In the genomic region with DNA sequence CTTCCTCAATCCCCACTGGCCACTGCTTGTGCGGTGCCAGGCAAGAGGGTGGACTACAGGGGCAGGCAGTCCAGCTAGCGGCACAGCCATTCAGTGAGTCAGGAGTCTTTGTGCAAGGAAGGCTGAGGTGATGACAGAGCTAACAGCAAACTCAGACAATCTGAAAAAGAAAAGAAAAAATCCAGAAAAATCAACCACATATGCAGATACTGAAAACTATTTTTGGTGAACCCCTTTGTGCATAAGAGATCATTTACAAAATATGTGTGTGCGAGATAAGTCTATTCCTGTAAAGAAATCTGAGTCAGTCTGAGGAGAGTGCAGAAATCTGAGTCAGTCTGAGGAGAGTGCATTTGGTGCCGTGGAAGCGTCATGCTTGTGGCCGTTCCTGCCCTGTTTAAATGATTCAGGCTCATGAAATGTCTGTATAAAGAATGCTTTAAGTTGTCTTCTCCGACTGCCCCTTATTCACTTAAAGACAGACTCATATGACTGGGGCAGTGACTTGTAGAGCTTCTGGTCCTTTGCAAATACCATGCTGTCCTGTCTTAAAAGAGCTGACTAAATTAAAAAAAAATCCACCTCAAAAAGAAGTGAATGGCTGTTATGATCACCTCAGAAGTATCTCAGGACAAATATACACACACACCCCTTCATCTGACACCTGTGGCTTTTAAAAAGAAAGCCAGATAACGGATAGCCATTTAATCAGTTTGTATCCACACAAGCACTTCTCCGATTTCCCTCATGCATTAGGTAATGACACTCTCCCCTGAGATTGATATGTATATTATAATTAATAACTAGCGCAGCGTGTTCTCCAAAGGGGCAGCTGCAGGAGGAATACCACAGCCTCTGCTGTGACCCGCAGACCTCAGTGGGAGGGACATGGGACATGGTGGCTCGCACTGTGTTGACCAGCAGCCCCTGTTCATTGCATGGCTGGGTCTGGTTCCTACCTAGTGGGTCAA, we compare ENCODE assay signal across 8 cellular contexts. TPM values are rescaled to one million over a fixed set of nuclear protein-coding genes. Genes with fewer than 3 reads are reported as not detected.
DNase-seq lines count a peak whose midpoint lies in the region; ATAC-seq, FAIRE-seq and TF ChIP-seq lines count a peak whose summit lies in the region.

No MANE protein-coding gene starts in this region.

- CTCF ChIA-PET in RWPE1 (lab: Yijun Ruan, JAX): interaction anchor here (0.6 to 1.0 kb wide), 2 partner anchors 9 to 198 kb away, joined by 3 read pairs; no protein-coding TSS in a partner anchor
- CTCF ChIA-PET in GM10248 (lab: Yijun Ruan, JAX): interaction anchor here (1.1 to 2.6 kb wide), 4 partner anchors 9 to 80 kb away, joined by 3 to 8 read pairs (median 6); no protein-coding TSS in a partner anchor

- TF ChIP-seq CTCF in RWPE1 (conservative IDR thresholded peaks at IDR 0.05; ENCODE audit: low read depth) (no peak), fibroblast of the aortic adventitia (IDR thresholded peaks at IDR 0.05; ENCODE audit: insufficient read depth, low read length) (no peak), GM10248 (IDR thresholded peaks at IDR 0.05; ENCODE audit: control extremely low read depth, extremely low read depth, low read depth, missing control alignments) (no peak)

- DNase-seq in GM12892 (ENCODE audit: insufficient read length): no peak
- DNase-seq in RWPE1 (ENCODE audit: low spot score): peak; percentile 89
- peak; percentile 99 for DNase-seq in fibroblast of the aortic adventitia (ENCODE audit: low read depth)
- DNase-seq in activated CD4-positive, alpha-beta T cell treated with anti-CD3 and anti-CD28 coated beads for 48 hours: no peak
- DNase-seq in NCI-H82 treated with DMSO at 0.1 percent for 48 hours (lab: John Stamatoyannopoulos, UW; ENCODE audit: unreplicated experiment): no peak
- DNase-seq in GM10248 (ENCODE audit: extremely low spot score): no peak

- POLR2A ChIA-PET in RWPE1 (lab: Yijun Ruan, JAX; ENCODE audit: low non-redundant PET): no interaction called here
- POLR2A ChIA-PET in GM10248 (lab: Yijun Ruan, JAX): interaction anchor here (0.5 kb wide), 1 partner anchor 12 kb away, joined by 10 read pairs; no protein-coding TSS in a partner anchor

- H3K4me3 ChIP-seq in fibroblast of the aortic adventitia (ENCODE audit: low read depth, low read length): peak overlapping the region; percentile 32
- H3K4me3 ChIP-seq in rectal smooth muscle tissue (ENCODE audit: low read length): peak overlapping the region; percentile 21

- no peak for ATAC-seq in HG03039 (IDR thresholded peaks at IDR 0.05; ENCODE audit: unreplicated experiment)

- TF ChIP-seq POLR2A in GM12892 (IDR thresholded peaks at IDR 0.05; ENCODE audit: low read depth, low read length): no peak

- peak; percentile 33 for FAIRE-seq in GM12892 (lab: Jason Lieb, UNC)

- no peaks in the 10 kb centered on the region for H3K36me3 ChIP-seq in rectal smooth muscle tissue (ENCODE audit: control insufficient read depth, insufficient read depth, low read length)

- H3K9ac ChIP-seq in rectal smooth muscle tissue (ENCODE audit: low read length): no peak overlapping the region

- peaks cover 49% of the 10 kb centered on the region for H3K4me1 ChIP-seq in rectal smooth muscle tissue (ENCODE audit: control insufficient read depth, insufficient read depth, low read length)

- no peaks in the 10 kb centered on the region for H3K27me3 ChIP-seq in rectal smooth muscle tissue (ENCODE audit: control insufficient read depth, insufficient read depth, low read length)

- H3K27ac ChIP-seq in RWPE1: peak overlapping the region; percentile 95
- peak overlapping the region; percentile 86 for H3K27ac ChIP-seq in rectal smooth muscle tissue (ENCODE audit: low read depth, low read length)

RNA-seq across cellular contexts. Expression of gene TRIO, which starts 47.3 kb away (rescaled TPM):
- 77.8 TPM for polyA plus RNA-seq in GM12892 (2012; ENCODE audit: missing spikeins)
- total RNA-seq in fibroblast of the aortic adventitia (ENCODE audit: low replicate concordance): 211 and 222 TPM in 2 replicates

Comparison
In these comparisons a context has a peak if more than half of its experiments do, and no peak if none do; other contexts are left out.
1. DNase-seq: peak in RWPE1 (single experiment) and fibroblast of the aortic adventitia (single experiment); none in GM12892 (single experiment), activated CD4-positive, alpha-beta T cell treated with anti-CD3 and anti-CD28 coated beads for 48 hours (single experiment), NCI-H82 treated with DMSO at 0.1 percent for 48 hours (single experiment) and GM10248 (single experiment).